7 cellular contexts compared by ENCODE assay signal in the genomic region with DNA sequence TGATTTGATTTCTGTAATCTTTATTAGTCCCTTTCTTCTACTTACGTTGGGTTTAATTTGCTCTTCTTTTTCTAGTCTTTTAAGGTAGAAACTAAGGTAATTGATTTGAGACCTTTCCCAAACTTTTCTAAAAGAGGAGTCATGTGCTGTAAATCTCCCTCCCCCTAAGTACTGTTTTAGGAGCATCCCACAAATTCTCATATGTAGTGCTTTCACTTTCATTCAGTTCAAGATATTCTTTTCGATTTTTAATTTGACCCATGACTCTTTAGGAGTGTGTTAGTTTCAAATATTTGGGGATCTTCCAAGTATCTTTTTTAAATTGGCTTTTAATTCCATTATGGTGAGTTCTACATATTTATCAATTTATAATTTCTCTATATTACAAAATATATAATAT.
"Had no signal": no experiment of that assay in that cellular context is flagged by ENCODE, and none has a peak within 500 bp of the region (broad histone marks: within the 10 kb centered on the region; RNA-seq: fewer than 3 reads in every experiment).

No MANE protein-coding gene starts in this region.

- H3K27me3 Mint-ChIP-seq: IgD-negative memory B cell had no signal

- FAIRE-seq: HTR-8/SVneo, K562 had no signal

- H3K4me1 Mint-ChIP-seq: IgD-negative memory B cell had no signal

- DNase-seq: IMR-90, KBM-7, KG1 had no signal

- H3K27ac ChIP-seq: HL-60 had no signal

- H3K4me3 ChIP-seq: K562 had no signal

- H3K27ac Mint-ChIP-seq: IgD-negative memory B cell had no signal

- ATAC-seq: K562 had no signal
